ENCODE assay signal across 23 cellular contexts in the genomic region with DNA sequence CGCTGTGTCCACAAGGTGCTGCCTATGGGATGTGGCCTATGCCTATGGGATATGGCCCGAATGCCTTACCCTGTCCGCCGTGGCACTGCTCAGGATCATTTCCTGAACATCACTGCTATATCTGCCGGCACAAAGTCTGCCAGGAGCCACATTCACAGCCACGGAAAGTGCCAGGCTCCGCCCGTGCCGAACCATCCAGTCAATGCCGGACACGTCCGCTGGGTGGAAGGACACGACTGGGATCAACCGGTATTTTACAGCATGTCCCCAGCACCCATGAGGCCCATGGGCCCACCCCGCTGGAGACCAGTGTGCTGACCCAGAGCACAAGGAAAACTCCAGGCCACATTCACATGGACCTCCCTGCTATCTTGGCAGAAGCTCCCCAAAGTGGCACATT.
"Had no signal": no experiment of that assay in that cellular context is flagged by ENCODE, and none has a peak within 500 bp of the region (broad histone marks: within the 10 kb centered on the region; RNA-seq: fewer than 3 reads in every experiment).

No MANE protein-coding gene starts in this region.

- DNase-seq: activated CD4-positive, alpha-beta T cell treated with anti-CD3 and anti-CD28 coated beads for 1 hour; activated CD4-positive, alpha-beta T cell treated with anti-CD3 and anti-CD28 coated beads for 4 hours; activated CD4-positive, alpha-beta T cell treated with anti-CD3 and anti-CD28 coated beads, Interleukin-2, amount 10 ng/mL, durations not matched to agents 7 days and 5 days; activated CD4-positive, alpha-beta T cell treated with anti-CD3 and anti-CD28 coated beads, Interleukin-2, amount 50 U/mL, for 4 hours; activated CD8-positive, alpha-beta memory T cell treated with anti-CD3 and anti-CD28 coated beads for 24 hours; activated CD8-positive, alpha-beta T cell treated with anti-CD3 and anti-CD28 coated beads for 36 hours; activated gamma-delta T cell; activated naive CD4-positive, alpha-beta T cell; activated naive CD4-positive, alpha-beta T cell treated with anti-CD3 and anti-CD28 coated beads, Interleukin-2, amount 10 ng/mL, durations not matched to agents 7 days and 5 days; activated naive CD8-positive, alpha-beta T cell treated with anti-CD3 and anti-CD28 coated beads, Interleukin-2, amount 10 ng/mL, durations not matched to agents 7 days and 5 days; activated T-cell treated with anti-CD3 and anti-CD28 coated beads, Interleukin-2, amount 50 U/mL, for 72 hours; amniotic stem cell; anterior cingulate cortex; brain microvascular endothelial cell; effector CD8-positive, alpha-beta T cell; esophagus squamous epithelium; foreskin melanocyte; heart right ventricle; T-helper 2 cell had no signal

- H3K9me3 Mint-ChIP-seq: activated CD4-positive, alpha-beta T cell treated with anti-CD3 and anti-CD28 coated beads, Interleukin-2, amount 10 ng/mL, durations not matched to agents 7 days and 5 days; activated CD8-positive, alpha-beta T cell treated with anti-CD3 and anti-CD28 coated beads for 36 hours; activated naive CD4-positive, alpha-beta T cell treated with anti-CD3 and anti-CD28 coated beads, Interleukin-2, amount 10 ng/mL, durations not matched to agents 7 days and 5 days; activated naive CD4-positive, alpha-beta T cell treated with anti-CD3 and anti-CD28 coated beads, Interleukin-2, amount 50 U/mL, for 72 hours; activated naive CD8-positive, alpha-beta T cell treated with anti-CD3 and anti-CD28 coated beads, Interleukin-2, amount 10 ng/mL, durations not matched to agents 7 days and 5 days; activated T-cell treated with anti-CD3 and anti-CD28 coated beads, Interleukin-2, amount 50 U/mL, for 72 hours; WTC11 had no signal

- H3K4me3 Mint-ChIP-seq: activated CD4-positive, alpha-beta T cell treated with anti-CD3 and anti-CD28 coated beads, Interleukin-2, amount 10 ng/mL, durations not matched to agents 7 days and 5 days; activated CD8-positive, alpha-beta T cell treated with anti-CD3 and anti-CD28 coated beads for 36 hours; activated naive CD4-positive, alpha-beta T cell treated with anti-CD3 and anti-CD28 coated beads, Interleukin-2, amount 10 ng/mL, durations not matched to agents 7 days and 5 days; activated naive CD8-positive, alpha-beta T cell treated with anti-CD3 and anti-CD28 coated beads, Interleukin-2, amount 10 ng/mL, durations not matched to agents 7 days and 5 days; activated T-cell treated with anti-CD3 and anti-CD28 coated beads, Interleukin-2, amount 50 U/mL, for 72 hours; WTC11 had no signal

- ATAC-seq: activated CD8-positive, alpha-beta T cell treated with anti-CD3 and anti-CD28 coated beads for 36 hours; activated naive CD4-positive, alpha-beta T cell treated with anti-CD3 and anti-CD28 coated beads, Interleukin-2, amount 50 U/mL, for 72 hours; activated T-cell treated with anti-CD3 and anti-CD28 coated beads, Interleukin-2, amount 50 U/mL, for 72 hours; gastroesophageal sphincter; heart right ventricle; WTC11 had no signal

- H3K27ac Mint-ChIP-seq: activated CD4-positive, alpha-beta T cell treated with anti-CD3 and anti-CD28 coated beads, Interleukin-2, amount 10 ng/mL, durations not matched to agents 7 days and 5 days; activated CD8-positive, alpha-beta T cell treated with anti-CD3 and anti-CD28 coated beads for 36 hours; activated naive CD4-positive, alpha-beta T cell treated with anti-CD3 and anti-CD28 coated beads, Interleukin-2, amount 10 ng/mL, durations not matched to agents 7 days and 5 days; activated naive CD8-positive, alpha-beta T cell treated with anti-CD3 and anti-CD28 coated beads, Interleukin-2, amount 10 ng/mL, durations not matched to agents 7 days and 5 days; activated T-cell treated with anti-CD3 and anti-CD28 coated beads, Interleukin-2, amount 50 U/mL, for 72 hours; WTC11 had no signal

- H3K27me3 ChIP-seq: brain microvascular endothelial cell, esophagus squamous epithelium, gastroesophageal sphincter, heart right ventricle had no signal

- H3K27me3 Mint-ChIP-seq: activated CD4-positive, alpha-beta T cell treated with anti-CD3 and anti-CD28 coated beads, Interleukin-2, amount 10 ng/mL, durations not matched to agents 7 days and 5 days; activated CD8-positive, alpha-beta T cell treated with anti-CD3 and anti-CD28 coated beads for 36 hours; activated naive CD4-positive, alpha-beta T cell treated with anti-CD3 and anti-CD28 coated beads, Interleukin-2, amount 10 ng/mL, durations not matched to agents 7 days and 5 days; activated naive CD8-positive, alpha-beta T cell treated with anti-CD3 and anti-CD28 coated beads, Interleukin-2, amount 10 ng/mL, durations not matched to agents 7 days and 5 days had no signal

- H3K27ac ChIP-seq: brain microvascular endothelial cell, epithelial cell of prostate, esophagus squamous epithelium, gastroesophageal sphincter had no signal

- H3K4me3 ChIP-seq: esophagus squamous epithelium, gastroesophageal sphincter, heart right ventricle had no signal

- H3K9me3 ChIP-seq: esophagus squamous epithelium, gastroesophageal sphincter, heart right ventricle had no signal
